8 cellular contexts compared by ENCODE assay signal in genomic region chrX:16892504-16893362, GRCh38. TPM values are rescaled to one million over a fixed set of nuclear protein-coding genes. Genes with fewer than 3 reads are reported as not detected.
DNase-seq lines count a peak whose midpoint lies in the region; ATAC-seq and TF ChIP-seq lines count a peak whose summit lies in the region.

No MANE protein-coding gene starts in this region.

- H3K36me3 Mint-ChIP-seq in stimulated activated naive B cell treated with anti-CD40 and anti-IgM and Interleukin-4, amounts not matched to agents 10 μg/mL and 1 μg/mL and 100 μg/mL, for 72 hours, result no peaks in the 10 kb centered on the region

- no peaks in the 10 kb centered on the region for H3K27me3 ChIP-seq in lower lobe of right lung (ENCODE audit: low read depth)

- no peaks in the 10 kb centered on the region for H3K36me3 ChIP-seq in lower lobe of right lung

- H3K4me1 Mint-ChIP-seq in stimulated activated naive B cell treated with anti-CD40 and anti-IgM and Interleukin-4, amounts not matched to agents 10 μg/mL and 1 μg/mL and 100 μg/mL, for 72 hours, result peaks cover 5% of the 10 kb centered on the region in 2 donors

- TF ChIP-seq CTCF in AG09309 (IDR thresholded peaks at IDR 0.05; ENCODE audit: control insufficient read depth, insufficient read depth, low read depth, low read length, missing control alignments), result peak; percentile 95
- TF ChIP-seq CTCF in lower lobe of right lung (IDR thresholded peaks at IDR 0.05), result peak; percentile 76

- H3K4me1 ChIP-seq in lower lobe of right lung, result no peaks in the 10 kb centered on the region

- no peaks in the 10 kb centered on the region for H3K9me3 Mint-ChIP-seq in stimulated activated naive B cell treated with anti-CD40 and anti-IgM and Interleukin-4, amounts not matched to agents 10 μg/mL and 1 μg/mL and 100 μg/mL, for 72 hours

- no peaks in the 10 kb centered on the region for H3K9me3 ChIP-seq in lower lobe of right lung

- DNase-seq in AG09309 (ENCODE audit: low read depth) (peak; percentile 53), NCI-H69 (lab: John Stamatoyannopoulos, UW) (peak; percentile 89), ecto neural progenitor cell (ENCODE audit: low spot score) (peak; percentile 82), lower lobe of right lung (peak; percentile 45)
- DNase-seq in activated CD4-positive, alpha-beta T cell treated with anti-CD3 and anti-CD28 coated beads for 48 hours, result peak; percentile 64
- peak; percentile 36 for DNase-seq in stimulated activated naive B cell treated with anti-CD40 and anti-IgM and Interleukin-4, amounts not matched to agents 10 μg/mL and 1 μg/mL and 100 μg/mL, for 72 hours

- intact Hi-C loops in lower lobe of right lung (cut with DNase I), result loop anchor here (10.0 kb wide), 1 partner anchor 152 kb away; no protein-coding TSS in a partner anchor

- H3K27ac Mint-ChIP-seq in stimulated activated naive B cell treated with anti-CD40 and anti-IgM and Interleukin-4, amounts not matched to agents 10 μg/mL and 1 μg/mL and 100 μg/mL, for 72 hours, result no peak overlapping the region

- peaks cover 0 to 33% of the 10 kb centered on the region in 2 donors for H3K27me3 Mint-ChIP-seq in stimulated activated naive B cell treated with anti-CD40 and anti-IgM and Interleukin-4, amounts not matched to agents 10 μg/mL and 1 μg/mL and 100 μg/mL, for 72 hours

- H3K27ac ChIP-seq in lower lobe of right lung, result no peak overlapping the region

- ATAC-seq in GM18909 (IDR thresholded peaks at IDR 0.05; ENCODE audit: poor library complexity, unreplicated experiment) (peak; percentile 70), HG03558 (IDR thresholded peaks at IDR 0.05; ENCODE audit: extremely low read depth, unreplicated experiment) (peak; percentile 68), lower lobe of right lung (peak; percentile 87 to 88)
- ATAC-seq in stimulated activated naive B cell treated with anti-CD40 and anti-IgM and Interleukin-4, amounts not matched to agents 10 μg/mL and 1 μg/mL and 100 μg/mL, for 72 hours (replicated peaks), result peak; percentile 77 to 82

- peak overlapping the region; percentile 3 to 64 for H3K4me3 Mint-ChIP-seq in stimulated activated naive B cell treated with anti-CD40 and anti-IgM and Interleukin-4, amounts not matched to agents 10 μg/mL and 1 μg/mL and 100 μg/mL, for 72 hours

- H3K4me3 ChIP-seq in AG09309 (ENCODE audit: control insufficient read depth, low read depth, low read length) (no peak overlapping the region), lower lobe of right lung (no peak overlapping the region)

RNA-seq across cellular contexts. Expression of gene RBBP7, which starts 22.6 kb away (rescaled TPM):
- total RNA-seq in lower lobe of right lung, result 61.7 TPM

RNA-seq across cellular contexts. Expression of gene REPS2, which starts 53.7 kb away (rescaled TPM):
- 18.5 TPM for total RNA-seq in lower lobe of right lung

Comparison
In these comparisons a context has a peak if more than half of its experiments do, and no peak if none do; other contexts are left out.
1. DNase-seq: peak in every context shown above with its lines; median percentile 89 in NCI-H69; 82 in ecto neural progenitor cell; 64 in activated CD4-positive, alpha-beta T cell treated with anti-CD3 and anti-CD28 coated beads for 48 hours; 53 in AG09309; 45 in lower lobe of right lung; 36 in stimulated activated naive B cell treated with anti-CD40 and anti-IgM and Interleukin-4, amounts not matched to agents 10 μg/mL and 1 μg/mL and 100 μg/mL, for 72 hours.